In the genomic region with DNA sequence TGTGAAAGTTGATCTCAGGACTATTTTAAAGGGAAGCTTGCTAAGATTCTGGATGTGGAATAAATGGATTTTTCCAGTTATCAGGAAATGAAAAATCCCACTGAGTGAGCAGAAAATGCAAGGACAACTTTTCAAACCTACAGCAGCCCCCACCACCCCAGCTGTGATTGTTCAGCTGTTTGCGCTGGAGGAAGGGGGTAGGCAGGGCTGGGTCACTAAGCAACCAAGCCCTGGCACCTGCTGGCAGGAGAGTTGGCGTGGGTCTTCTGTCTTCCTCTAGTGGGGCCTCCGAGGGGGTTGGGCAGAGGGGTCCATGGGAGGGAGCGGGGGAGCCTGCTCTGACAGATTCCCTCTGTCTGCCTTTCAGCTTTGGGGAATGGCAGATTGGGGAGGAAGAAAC, we compare ENCODE assay signal across 14 cellular contexts. TPM values are rescaled to one million over a fixed set of nuclear protein-coding genes. Genes with fewer than 3 reads are reported as not detected.
A peak's percentile ranks its signal among the peaks of the same experiment; 100 is the strongest.
DNase-seq lines count a peak whose midpoint lies in the region; ATAC-seq and TF ChIP-seq lines count a peak whose summit lies in the region.
"Had no signal": no experiment of that assay in that cellular context is flagged by ENCODE, and none has a peak within 500 bp of the region (broad histone marks: within the 10 kb centered on the region; RNA-seq: fewer than 3 reads in every experiment).

No MANE protein-coding gene starts in this region.

- H3K4me3 Mint-ChIP-seq in activated B cell treated with CpG ODN at 0.5 μM for 24 hours, result no peak overlapping the region
- H3K4me3 Mint-ChIP-seq in natural killer cell, result peak overlapping the region; percentile 90

- ATAC-seq in activated B cell treated with CpG ODN at 0.5 μM for 24 hours (ENCODE audit: low read depth) (no peak), natural killer cell (no peak)
- ATAC-seq: psoas muscle had no signal

- no peak overlapping the region for H3K27ac ChIP-seq in KMS-11
- H3K27ac ChIP-seq: psoas muscle had no signal

- POLR2A ChIA-PET in activated B cell treated with CpG ODN at 0.5 μM for 24 hours (lab: Charles Lee), result interaction anchor here (0.6 to 3.0 kb wide), 5 partner anchors 9 to 14 kb away, joined by 3 to 15 read pairs (median 3); no protein-coding TSS in a partner anchor

- H3K27me3 Mint-ChIP-seq in activated B cell treated with CpG ODN at 0.5 μM for 24 hours, result no peaks in the 10 kb centered on the region
- H3K27me3 Mint-ChIP-seq in natural killer cell (ENCODE audit: low read depth in 2 of 2), result no peaks in the 10 kb centered on the region

- no peak overlapping the region for H3K4me3 ChIP-seq in KMS-11 (IDR thresholded peaks at IDR 0.05; ENCODE audit: insufficient read depth, low read depth, low read length)
- H3K4me3 ChIP-seq: psoas muscle had no signal

- H3K36me3 ChIP-seq in KMS-11 (ENCODE audit: insufficient read depth), result peaks cover 5% of the 10 kb centered on the region; the same call in 1 of the 2 replicates

- no peak overlapping the region for H2AFZ ChIP-seq in KMS-11 (ENCODE audit: low read depth)

- peaks cover 98% of the 10 kb centered on the region for H3K4me1 Mint-ChIP-seq in activated B cell treated with CpG ODN at 0.5 μM for 24 hours
- peaks cover 97 to 98% of the 10 kb centered on the region in 2 donors for H3K4me1 Mint-ChIP-seq in natural killer cell

- H3K9ac ChIP-seq in KMS-11, result no peak overlapping the region

- H3K79me2 ChIP-seq in KMS-11 (ENCODE audit: insufficient read depth, low read depth), result peaks cover 92% of the 10 kb centered on the region

- DNase-seq in NCI-H748 (lab: John Stamatoyannopoulos, UW; ENCODE audit: unreplicated experiment), result peak; percentile 38
- no peak for DNase-seq in NCI-H748 treated with DMSO at 0.1 percent for 48 hours (lab: John Stamatoyannopoulos, UW)
- no peak for DNase-seq in activated B cell treated with CpG ODN at 0.5 μM for 24 hours
- no peak for DNase-seq in natural killer cell
- no peak for DNase-seq in central memory CD4-positive, alpha-beta T cell
- DNase-seq in SKM-1 treated with dmso at 0.1 percent for 144 hours (lab: John Stamatoyannopoulos, UW; ENCODE audit: unreplicated experiment), result no peak
- DNase-seq in GM03348 (ENCODE audit: low spot score), result no peak
- DNase-seq: activated CD4-positive, CD25-positive, alpha-beta regulatory T cell treated with anti-CD3 and anti-CD28 coated beads, Interleukin-2, amount 50 U/mL, for 72 hours; activated gamma-delta T cell treated with Interleukin-2 at 50 U/mL for 16 hours; EL; islet precursor cell; NCI-H2029 treated with DMSO at 0.1 percent for 48 hours; psoas muscle had no signal

- TF ChIP-seq CTCF in KMS-11 (conservative IDR thresholded peaks at IDR 0.05; ENCODE audit: low read depth, low read length) (no peak), activated B cell treated with CpG ODN at 0.5 μM for 24 hours (IDR thresholded peaks at IDR 0.05) (no peak), natural killer cell (IDR thresholded peaks at IDR 0.05) (no peak)

- intact Hi-C loops in activated B cell treated with CpG ODN at 0.5 μM for 24 hours (cut with micrococcal nuclease) (no loop called here), natural killer cell (cut with micrococcal nuclease) (loop anchor here (1.0 kb wide), 2 partner anchors 8 kb away; no protein-coding TSS in a partner anchor)

- H3K27ac Mint-ChIP-seq in activated B cell treated with CpG ODN at 0.5 μM for 24 hours (peak overlapping the region; percentile 41), natural killer cell (peak overlapping the region; percentile 90 to 100)

- peaks cover 97% of the 10 kb centered on the region for H3K4me1 ChIP-seq in KMS-11 (ENCODE audit: low read depth, poor library complexity, severe bottlenecking)
- H3K4me1 ChIP-seq: psoas muscle had no signal

- H3K9me3 Mint-ChIP-seq in activated B cell treated with CpG ODN at 0.5 μM for 24 hours, result no peaks in the 10 kb centered on the region
- H3K9me3 Mint-ChIP-seq in natural killer cell, result no peaks in the 10 kb centered on the region

- CTCF ChIA-PET in activated B cell treated with CpG ODN at 0.5 μM for 24 hours (lab: Charles Lee), result interaction anchor here (1.3 to 1.8 kb wide), 3 partner anchors 9 to 20 kb away, joined by 3 to 7 read pairs (median 5); no protein-coding TSS in a partner anchor

- H3K4me2 ChIP-seq in KMS-11, result peak overlapping the region; percentile 98; the same call in 1 of the 2 replicates

- no peaks in the 10 kb centered on the region for H3K27me3 ChIP-seq in KMS-11 (ENCODE audit: insufficient read depth, low read depth)

- H4K20me1 ChIP-seq in KMS-11 (ENCODE audit: insufficient read depth), result peaks cover 24% of the 10 kb centered on the region

- H3K36me3 Mint-ChIP-seq in activated B cell treated with CpG ODN at 0.5 μM for 24 hours (ENCODE audit: low read depth), result peaks cover 92% of the 10 kb centered on the region
- H3K36me3 Mint-ChIP-seq in natural killer cell, result peaks cover 18% of the 10 kb centered on the region

RNA-seq across cellular contexts. Expression of gene EIF2D, which starts 45.3 kb away (rescaled TPM):
- 61.2 and 65.4 TPM in 2 replicates for total RNA-seq in activated B cell treated with CpG ODN at 0.5 μM for 24 hours
- total RNA-seq in natural killer cell, result 10 to 100 TPM; 31.8 to 34.6 (median 32.7) TPM

RNA-seq across cellular contexts. Expression of gene RASSF5, which starts 59.6 kb away (rescaled TPM):
- total RNA-seq in activated B cell treated with CpG ODN at 0.5 μM for 24 hours (114 and 116 TPM in 2 replicates), natural killer cell (100 to 1,000 TPM; 231 to 333 (median 279) TPM)
